ENCODE assay signal across 6 cellular contexts in genomic region chr16:1941924-1942809, GRCh38. TPM values are rescaled to one million over a fixed set of nuclear protein-coding genes. Genes with fewer than 3 reads are reported as not detected.
DNase-seq lines count a peak whose midpoint lies in the region; ATAC-seq and TF ChIP-seq lines count a peak whose summit lies in the region.

No MANE protein-coding gene starts in this region.

- intact Hi-C loops in CD14-positive monocyte (cut with micrococcal nuclease) (loop anchor here in 1 of 2 donors (2.0 to 10.0 kb wide), 3 partner anchors 51 to 213 kb away; partner anchors contain the start of genes NUBP2, SPSB3 and TRAF7), right cardiac atrium (cut with DNase I) (no loop called here), upper lobe of right lung (cut with DNase I) (no loop called here), posterior cingulate gyrus (cut with DNase I) (no loop called here)

- peaks cover 29 to 45% of the 10 kb centered on the region in 2 donors for H3K36me3 Mint-ChIP-seq in CD14-positive monocyte

- H3K4me3 Mint-ChIP-seq in CD14-positive monocyte, result peak overlapping the region; percentile 89 to 91

- DNase-seq in CD14-positive monocyte (ENCODE audit: low spot score) (peak; percentile 85), RPMI8226 (peak; percentile 81), right cardiac atrium (no peak), upper lobe of right lung (peak; percentile 67), posterior cingulate gyrus (no peak)

- peak overlapping the region; percentile 22 for H3K27ac ChIP-seq in right cardiac atrium (ENCODE audit: low read length)
- peak overlapping the region; percentile 72 for H3K27ac ChIP-seq in upper lobe of right lung

- no peaks in the 10 kb centered on the region for H3K27me3 ChIP-seq in right cardiac atrium (ENCODE audit: control insufficient read depth, insufficient read depth)
- H3K27me3 ChIP-seq in upper lobe of right lung, result no peaks in the 10 kb centered on the region

- H3K4me3 ChIP-seq in right cardiac atrium (ENCODE audit: low read length) (peak overlapping the region; percentile 78), upper lobe of right lung (peak overlapping the region; percentile 68)

- H3K27me3 Mint-ChIP-seq in CD14-positive monocyte (ENCODE audit: low read depth in 3 of 3), result peaks cover 0 to 3% (median 0%) of the 10 kb centered on the region in 3 donors

- WGBS in right cardiac atrium, result 19% methylated on average over 17 of the region's 17 CpGs

- H3K4me1 ChIP-seq in right cardiac atrium (ENCODE audit: control insufficient read depth, insufficient read depth, low read length) (peaks cover 5% of the 10 kb centered on the region), upper lobe of right lung (peaks cover 19% of the 10 kb centered on the region)

- ATAC-seq in right cardiac atrium (peak; percentile 2 to 4), upper lobe of right lung (peak; percentile 2), HG02884 (IDR thresholded peaks at IDR 0.05; ENCODE audit: unreplicated experiment) (no peak)

- H3K9me3 Mint-ChIP-seq in CD14-positive monocyte, result no peaks in the 10 kb centered on the region

- H3K4me1 Mint-ChIP-seq in CD14-positive monocyte, result peaks cover 57% of the 10 kb centered on the region

- H3K36me3 ChIP-seq in upper lobe of right lung, result peaks cover 28% of the 10 kb centered on the region

- peak overlapping the region; percentile 85 to 95 (median 94) for H3K27ac Mint-ChIP-seq in CD14-positive monocyte

- TF ChIP-seq CTCF in CD14-positive monocyte (IDR thresholded peaks at IDR 0.05) (no peak), upper lobe of right lung (IDR thresholded peaks at IDR 0.05) (no peak)

- no peaks in the 10 kb centered on the region for H3K9me3 ChIP-seq in right cardiac atrium (ENCODE audit: control insufficient read depth, low read length)
- H3K9me3 ChIP-seq in upper lobe of right lung, result no peaks in the 10 kb centered on the region

RNA-seq across cellular contexts. Expression of gene MSRB1, which starts 0.8 kb away (rescaled TPM):
- polyA plus RNA-seq in CD14-positive monocyte (100 to 1,000 TPM; 416 to 427 TPM), right cardiac atrium (39.2 TPM)
- total RNA-seq in right cardiac atrium (10 to 100 TPM; 18.0 to 34.0 (median 26.2) TPM), upper lobe of right lung (28.8 TPM)

RNA-seq across cellular contexts. Expression of gene RPL3L, which starts 12.3 kb away (rescaled TPM):
- polyA plus RNA-seq in CD14-positive monocyte (not detected), right cardiac atrium (37.3 TPM)
- total RNA-seq in right cardiac atrium (10 to 100 TPM; 21.1 to 47.2 (median 24.2) TPM), upper lobe of right lung (not detected)

RNA-seq across cellular contexts. Expression of gene NDUFB10, which starts 17.2 kb away (rescaled TPM):
- 100 to 1,000 TPM; 186 to 215 TPM for polyA plus RNA-seq in CD14-positive monocyte
- total RNA-seq in right cardiac atrium, result 100 to 1,000 TPM; 397 to 535 (median 467) TPM
- 1,316 TPM for polyA plus RNA-seq in right cardiac atrium
- total RNA-seq in upper lobe of right lung, result 86.7 TPM

RNA-seq across cellular contexts. Expression of gene RPS2, which starts 22.5 kb away (rescaled TPM):
- polyA plus RNA-seq in CD14-positive monocyte (1,000 to 10,000 TPM; 1,893 to 2,136 TPM), right cardiac atrium (1,244 TPM)
- total RNA-seq in right cardiac atrium (1,000 to 10,000 TPM in 3 of 4 donors, 100 to 1,000 TPM in 1; 947 to 1,371 (median 1,063) TPM), upper lobe of right lung (1,490 TPM)

RNA-seq across cellular contexts. Expression of gene HS3ST6, which starts 24.0 kb away (rescaled TPM):
- not detected for polyA plus RNA-seq in CD14-positive monocyte
- not detected for total RNA-seq in right cardiac atrium
- not detected for polyA plus RNA-seq in right cardiac atrium
- not detected for total RNA-seq in upper lobe of right lung

Comparison
In these comparisons a context has a peak if more than half of its experiments do, and no peak if none do; other contexts are left out.
1. DNase-seq: peak in CD14-positive monocyte (single experiment), RPMI8226 (single experiment) and upper lobe of right lung (single experiment); none in right cardiac atrium (0 of 3) and posterior cingulate gyrus (0 of 10).
2. RNA of gene RPL3L, which starts 12.3 kb away (total RNA-seq): 21.1 to 47.2 TPM in right cardiac atrium; not detected in upper lobe of right lung (single experiment); every median in the first group is over 10 times any median in the second.